Comparison of ENCODE assay signal across 9 cellular contexts in the genomic region with DNA sequence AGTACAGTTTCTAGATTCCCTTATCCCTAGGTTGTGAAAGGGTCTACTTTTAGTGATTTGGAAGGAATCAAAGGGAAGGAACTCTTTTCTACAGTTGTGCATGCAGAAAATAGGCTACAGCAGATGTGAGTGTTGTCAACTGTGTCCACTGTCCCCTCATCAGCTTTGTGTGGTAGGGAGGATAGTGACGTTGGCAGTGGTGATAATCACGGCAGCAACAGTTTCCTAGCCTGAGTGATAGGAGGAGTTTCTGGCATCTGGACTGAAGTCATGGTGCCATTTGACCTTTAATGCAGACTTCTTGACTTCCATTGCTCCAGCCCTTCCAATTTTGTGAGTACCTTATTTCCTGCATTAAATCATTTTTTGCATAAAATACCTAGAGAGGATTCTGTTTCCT. TPM values are rescaled to one million over a fixed set of nuclear protein-coding genes. Genes with fewer than 3 reads are reported as not detected.
"Had no signal": no experiment of that assay in that cellular context is flagged by ENCODE, and none has a peak within 500 bp of the region (broad histone marks: within the 10 kb centered on the region; RNA-seq: fewer than 3 reads in every experiment).

No MANE protein-coding gene starts in this region.

- H3K4me3 ChIP-seq: K562 had no signal

- ATAC-seq: HepG2, K562 had no signal

- FAIRE-seq: HepG2, HTR-8/SVneo, K562 had no signal

- H3K36me3 Mint-ChIP-seq: IgD-negative memory B cell had no signal

- DNase-seq: IMR-90, KBM-7, KG1 had no signal

- H3K27ac ChIP-seq: HL-60 had no signal

- H3K4me1 Mint-ChIP-seq: IgD-negative memory B cell had no signal

- H3K4me3 Mint-ChIP-seq: IgD-negative memory B cell had no signal

- H3K27ac Mint-ChIP-seq: IgD-negative memory B cell had no signal

RNA-seq across cellular contexts. Expression of a gene that starts 39.3 kb away (rescaled TPM):
- total RNA-seq: HepG2, HT-29 had no signal
- polyA plus RNA-seq: IgD-negative memory B cell had no signal
